ENCODE assay signal across 8 cellular contexts in genomic region chr5:147508711-147509040, GRCh38. TPM values are rescaled to one million over a fixed set of nuclear protein-coding genes. Genes with fewer than 3 reads are reported as not detected.
DNase-seq lines count a peak whose midpoint lies in the region; ATAC-seq, FAIRE-seq and TF ChIP-seq lines count a peak whose summit lies in the region.
"Had no signal": no experiment of that assay in that cellular context is flagged by ENCODE, and none has a peak within 500 bp of the region (broad histone marks: within the 10 kb centered on the region; RNA-seq: fewer than 3 reads in every experiment).

No MANE protein-coding gene starts in this region.

- peaks cover 7% of the 10 kb centered on the region for H3K27me3 ChIP-seq in colonic mucosa
- H3K27me3 ChIP-seq in mesenchymal stem cell (ENCODE audit: control insufficient read depth in 1 of 2, insufficient read depth in 1 of 2, low read length in 2 of 2), result no peaks in the 10 kb centered on the region
- no peaks in the 10 kb centered on the region for H3K27me3 ChIP-seq in thoracic aorta (replicated peaks; ENCODE audit: insufficient read depth)
- peaks cover 0 to 6% (median 2%) of the 10 kb centered on the region in 4 donors for H3K27me3 ChIP-seq in pancreas

- H3K18ac ChIP-seq in mesenchymal stem cell (ENCODE audit: low read depth in 1 of 2, low read length in 2 of 2), result peak overlapping the region in 1 of 2 experiments; percentile 98

- H2BK12ac ChIP-seq in mesenchymal stem cell (ENCODE audit: low read length in 2 of 2), result peak overlapping the region in 1 of 2 experiments; percentile 97

- peak overlapping the region in 1 of 2 donors; percentile 83 for H3K9ac ChIP-seq in colonic mucosa (ENCODE audit: low read depth in 2 of 2, low read length in 2 of 2)
- H3K9ac ChIP-seq in mesenchymal stem cell (ENCODE audit: low read length), result peak overlapping the region; percentile 91

- peak overlapping the region; percentile 47 for H3K4me3 ChIP-seq in colonic mucosa
- peak overlapping the region; percentile 89 to 93 for H3K4me3 ChIP-seq in mesenchymal stem cell (ENCODE audit: insufficient read depth in 1 of 2, low read depth in 1 of 2, low read length in 2 of 2)
- peak overlapping the region; percentile 88 for H3K4me3 ChIP-seq in thoracic aorta
- H3K4me3 ChIP-seq in pancreas, result peak overlapping the region in 2 of 4 donors; percentile 33 to 55

- no peak for ATAC-seq in thoracic aorta (ENCODE audit: insufficient number of reproducible peaks, low FRiP score, low read depth)
- ATAC-seq in pancreas, result no peak
- ATAC-seq in HG03097 (IDR thresholded peaks at IDR 0.05; ENCODE audit: low FRiP score, unreplicated experiment), result no peak
- ATAC-seq in GM21423 (IDR thresholded peaks at IDR 0.05; ENCODE audit: unreplicated experiment), result no peak

- TF ChIP-seq CTCF in colonic mucosa (IDR thresholded peaks at IDR 0.05), result no peak
- no peak for TF ChIP-seq CTCF in thoracic aorta (IDR thresholded peaks at IDR 0.05)
- no peak for TF ChIP-seq CTCF in pancreas (IDR thresholded peaks at IDR 0.05)

- no peak overlapping the region for H2BK5ac ChIP-seq in mesenchymal stem cell (ENCODE audit: low read depth, low read length, poor library complexity, severe bottlenecking)

- no peak overlapping the region for H2AK5ac ChIP-seq in mesenchymal stem cell (ENCODE audit: low read length, severe bottlenecking)

- no peak overlapping the region for H4K91ac ChIP-seq in mesenchymal stem cell (ENCODE audit: low read length)

- H3K4ac ChIP-seq in mesenchymal stem cell (ENCODE audit: low read depth in 1 of 2, low read length in 2 of 2), result no peak overlapping the region

- H3K4me2 ChIP-seq in mesenchymal stem cell (ENCODE audit: low read length, poor library complexity, severe bottlenecking), result peak overlapping the region; percentile 86

- WGBS in mesenchymal stem cell, result 27% methylated on average over 5 of the region's 7 CpGs
- WGBS in pancreas, 2 donors, result 26 to 27% methylated on average over 7 of the region's 7 CpGs

- no peak overlapping the region for H3K14ac ChIP-seq in mesenchymal stem cell (ENCODE audit: low read length in 2 of 2)

- peak overlapping the region; percentile 99 for H2AFZ ChIP-seq in mesenchymal stem cell (ENCODE audit: low read depth, low read length)

- peak; percentile 74 for DNase-seq in NCI-H748 treated with DMSO at 0.1 percent for 48 hours (lab: John Stamatoyannopoulos, UW)
- no peak for DNase-seq in colonic mucosa
- DNase-seq in mesenchymal stem cell, result peak; percentile 54
- DNase-seq in thoracic aorta (ENCODE audit: low spot score), result no peak
- DNase-seq in pancreas, result no peak
- DNase-seq: NCI-H187 treated with DMSO at 0.1 percent for 48 hours had no signal

- peaks cover 3% of the 10 kb centered on the region for H3K79me1 ChIP-seq in mesenchymal stem cell (replicated peaks; ENCODE audit: low read length, poor library complexity, severe bottlenecking)

- H3K36me3 ChIP-seq in colonic mucosa, result no peaks in the 10 kb centered on the region
- no peaks in the 10 kb centered on the region for H3K36me3 ChIP-seq in mesenchymal stem cell (ENCODE audit: control insufficient read depth in 1 of 2, insufficient read depth in 2 of 2, low read depth in 1 of 2, low read length in 2 of 2)
- H3K36me3 ChIP-seq in thoracic aorta, result no peaks in the 10 kb centered on the region
- H3K36me3 ChIP-seq in pancreas, result no peaks in the 10 kb centered on the region

- H3K27ac ChIP-seq in colonic mucosa, result peak overlapping the region; percentile 71
- no peak overlapping the region for H3K27ac ChIP-seq in mesenchymal stem cell (ENCODE audit: low read length, poor library complexity, severe bottlenecking)
- peak overlapping the region; percentile 64 to 81 for H3K27ac ChIP-seq in thoracic aorta
- H3K27ac ChIP-seq in pancreas, result no peak overlapping the region

- no peak overlapping the region for H3K23ac ChIP-seq in mesenchymal stem cell (ENCODE audit: low read length in 2 of 2)

- H4K8ac ChIP-seq in mesenchymal stem cell (ENCODE audit: low read length), result no peak overlapping the region

- intact Hi-C loops in colonic mucosa (cut with DNase I), result no loop called here
- intact Hi-C loops in pancreas (cut with DNase I), result no loop called here

- H2BK120ac ChIP-seq in mesenchymal stem cell (ENCODE audit: low read depth, low read length), result no peak overlapping the region

- no peak for FAIRE-seq in pancreas (lab: Jason Lieb, UNC)

- H3K4me1 ChIP-seq in colonic mucosa (no peaks in the 10 kb centered on the region), mesenchymal stem cell (ENCODE audit: control insufficient read depth, insufficient read depth, low read depth, low read length) (peaks cover 3% of the 10 kb centered on the region), thoracic aorta (ENCODE audit: control insufficient read depth in 1 of 2, low read depth in 2 of 2) (peaks cover 9 to 34% of the 10 kb centered on the region in 2 donors), pancreas (peaks cover 0 to 9% (median 0%) of the 10 kb centered on the region in 3 donors)

- H2BK15ac ChIP-seq in mesenchymal stem cell (ENCODE audit: low read depth, poor library complexity, severe bottlenecking), result no peak overlapping the region

- H3K9me3 ChIP-seq in colonic mucosa, result no peaks in the 10 kb centered on the region
- H3K9me3 ChIP-seq in mesenchymal stem cell (ENCODE audit: control insufficient read depth, low read length), result no peaks in the 10 kb centered on the region
- no peaks in the 10 kb centered on the region for H3K9me3 ChIP-seq in thoracic aorta
- no peaks in the 10 kb centered on the region for H3K9me3 ChIP-seq in pancreas

RNA-seq across cellular contexts. Expression of gene DPYSL3, which starts 1.2 kb away (rescaled TPM):
- total RNA-seq in colonic mucosa, result 10 to 100 TPM in 1 of 2 donors, 1 to 10 TPM in 1; 8.8 to 32.2 TPM
- 27.3 TPM for polyA plus RNA-seq in mesenchymal stem cell (2013, experiment 1 of 2)
- 26.8 TPM for polyA plus RNA-seq in mesenchymal stem cell (2013, experiment 2 of 2)
- 100 to 1,000 TPM; 161 to 255 TPM for total RNA-seq in thoracic aorta
- total RNA-seq in pancreas, result 10 to 100 TPM in 2 of 6 donors, 1 to 10 TPM in 4; 1.7 to 18.4 (median 3.8) TPM
- polyA plus RNA-seq in pancreas, result 1 to 10 TPM; 4.8 to 6.2 TPM

Comparison
In these comparisons a context has a peak if more than half of its experiments do, and no peak if none do; other contexts are left out.
1. DNase-seq: peak in NCI-H748 treated with DMSO at 0.1 percent for 48 hours (single experiment) and mesenchymal stem cell (single experiment); none in colonic mucosa (single experiment), thoracic aorta (single experiment) and pancreas (0 of 6).
2. H3K27ac ChIP-seq: peak in colonic mucosa (single experiment) and thoracic aorta (2 of 2); none in mesenchymal stem cell (single experiment) and pancreas (0 of 4).
3. RNA of gene DPYSL3, which starts 1.2 kb away (total RNA-seq): 161 to 255 TPM in thoracic aorta; 8.8 to 32.2 TPM in colonic mucosa and 1.7 to 18.4 TPM in pancreas; every median in the first group is over 4 times any median in the second.